ENCODE assay signal across 9 cellular contexts in genomic region chr1:227886503-227886961, GRCh38.
DNase-seq lines count a peak whose midpoint lies in the region; ATAC-seq and TF ChIP-seq lines count a peak whose summit lies in the region.
"Had no signal": no experiment of that assay in that cellular context is flagged by ENCODE, and none has a peak within 500 bp of the region (broad histone marks: within the 10 kb centered on the region; RNA-seq: fewer than 3 reads in every experiment).

No MANE protein-coding gene starts in this region.

- H3K4me1 ChIP-seq in A673 (ENCODE audit: insufficient read depth, low read length, poor library complexity, severe bottlenecking) (no peaks in the 10 kb centered on the region), HEK293 (ENCODE audit: control insufficient read depth, insufficient read depth, low read length) (no peaks in the 10 kb centered on the region), gastroesophageal sphincter (peaks cover 0 to 26% (median 16%) of the 10 kb centered on the region in 3 donors), neuron (ENCODE audit: insufficient read depth, low read length) (peaks cover 5% of the 10 kb centered on the region), OCI-LY7 (ENCODE audit: insufficient read depth, low read length, poor library complexity, severe bottlenecking) (no peaks in the 10 kb centered on the region)

- DNase-seq in A673 (ENCODE audit: low spot score) (no peak), SKM-1 (lab: John Stamatoyannopoulos, UW; ENCODE audit: unreplicated experiment) (no peak), NCI-H345 treated with DMSO at 0.1 percent for 48 hours (lab: John Stamatoyannopoulos, UW; ENCODE audit: unreplicated experiment) (no peak), OCI-LY7 (ENCODE audit: low spot score) (no peak)

- H3K27me3 ChIP-seq in A673 (replicated peaks; ENCODE audit: insufficient read depth, low read depth, low read length, poor library complexity) = no peaks in the 10 kb centered on the region
- no peaks in the 10 kb centered on the region for H3K27me3 ChIP-seq in gastroesophageal sphincter
- H3K27me3 ChIP-seq in neuron (ENCODE audit: insufficient read depth, low read length) = no peaks in the 10 kb centered on the region

- H3K79me2 ChIP-seq in OCI-LY7 (ENCODE audit: insufficient read depth, low read depth, low read length) = no peaks in the 10 kb centered on the region

- 20% methylated on average over 2 of the region's 18 CpGs; no CpG with 5 or more reads in 1 of the 2 donors for WGBS in gastroesophageal sphincter (ENCODE audit: low coverage in 1 of 2), 2 donors

- H3K27ac ChIP-seq in A673 (ENCODE audit: low read depth, low read length, poor library complexity, severe bottlenecking) = no peak overlapping the region
- H3K27ac ChIP-seq in HEK293 (ENCODE audit: extremely low read depth, low read depth, low read length) = no peak overlapping the region
- H3K27ac ChIP-seq in gastroesophageal sphincter = peak overlapping the region; percentile 90 to 94 (median 92)
- no peak overlapping the region for H3K27ac ChIP-seq in OCI-LY7 (ENCODE audit: low read depth, low read length, poor library complexity, severe bottlenecking)

- H3K4me3 ChIP-seq in A673 (ENCODE audit: low read depth, low read length, poor library complexity, severe bottlenecking) (peak overlapping the region; percentile 32), HEK293 (ENCODE audit: low read depth, low read length) (no peak overlapping the region), gastroesophageal sphincter (peak overlapping the region; percentile 51 to 67), neuron (ENCODE audit: low read length) (no peak overlapping the region), OCI-LY7 (ENCODE audit: low read depth, low read length, poor library complexity, severe bottlenecking) (no peak overlapping the region)

- TF ChIP-seq EP300 in gastroesophageal sphincter (IDR thresholded peaks at IDR 0.05) = no peak

- H4K20me1 ChIP-seq in OCI-LY7 (ENCODE audit: insufficient read depth, low read length) = no peaks in the 10 kb centered on the region

- no peak overlapping the region for H3K4me2 ChIP-seq in OCI-LY7 (ENCODE audit: low read length)

- H3K36me3 ChIP-seq in A673 (ENCODE audit: insufficient read depth, low read length, poor library complexity, severe bottlenecking) (no peaks in the 10 kb centered on the region), HEK293 (ENCODE audit: control insufficient read depth in 2 of 2, insufficient read depth in 1 of 2, low read length in 2 of 2) (no peaks in the 10 kb centered on the region), gastroesophageal sphincter (no peaks in the 10 kb centered on the region), neuron (ENCODE audit: insufficient read depth, low read length) (no peaks in the 10 kb centered on the region), OCI-LY7 (ENCODE audit: insufficient read depth, low read length) (no peaks in the 10 kb centered on the region)

- peak; percentile 0 for ATAC-seq in gastroesophageal sphincter
- ATAC-seq in HG03354 (IDR thresholded peaks at IDR 0.05; ENCODE audit: poor library complexity, severe bottlenecking, unreplicated experiment) = no peak

- POLR2A ChIA-PET in A673 (lab: Charles Lee; ENCODE audit: low non-redundant PET) = no interaction called here
- POLR2A ChIA-PET in HEK293 (lab: Yijun Ruan, JAX) = no interaction called here
- POLR2A ChIA-PET in OCI-LY7 (lab: Charles Lee) = no interaction called here

- intact Hi-C loops in A673 (cut with micrococcal nuclease; ENCODE audit: unreplicated experiment) (no loop called here), OCI-LY7 (cut with micrococcal nuclease; ENCODE audit: unreplicated experiment) (no loop called here)

- no peak for TF ChIP-seq CTCF in A673 (conservative IDR thresholded peaks at IDR 0.05; ENCODE audit: low read depth, low read length)
- TF ChIP-seq CTCF in HEK293 (tag by site-specific recombination; IDR thresholded peaks at IDR 0.05) = no peak
- TF ChIP-seq CTCF in gastroesophageal sphincter (IDR thresholded peaks at IDR 0.05) = no peak
- no peak for TF ChIP-seq CTCF in OCI-LY7 (conservative IDR thresholded peaks at IDR 0.05; ENCODE audit: low read length)

- H3K9me2 ChIP-seq in OCI-LY7 (ENCODE audit: insufficient read depth, low read length) = no peaks in the 10 kb centered on the region

- H2AFZ ChIP-seq in neuron (ENCODE audit: low read depth, low read length) = peak overlapping the region; percentile 59
- no peak overlapping the region for H2AFZ ChIP-seq in OCI-LY7 (ENCODE audit: low read length)

- CTCF ChIA-PET in A673 (lab: Charles Lee) (no interaction called here), HEK293 (lab: Yijun Ruan, JAX) (no interaction called here), OCI-LY7 (lab: Charles Lee; ENCODE audit: unreplicated experiment) (no interaction called here)

- H3K9me3 ChIP-seq in A673 (ENCODE audit: low read depth, low read length, poor library complexity, severe bottlenecking) = no peaks in the 10 kb centered on the region
- no peaks in the 10 kb centered on the region for H3K9me3 ChIP-seq in HEK293 (ENCODE audit: control insufficient read depth, insufficient read depth, low read depth, low read length)
- H3K9me3 ChIP-seq in gastroesophageal sphincter = no peaks in the 10 kb centered on the region
- no peaks in the 10 kb centered on the region for H3K9me3 ChIP-seq in neuron (ENCODE audit: low read length)
- H3K9me3 ChIP-seq in OCI-LY7 (ENCODE audit: low read length) = no peaks in the 10 kb centered on the region
- H3K9me3 ChIP-seq: Caco-2 had no signal

- BruUV-seq in A673 (replicated peaks; lab: Mats Ljungman, UMichigan) (no TSS peak), OCI-LY7 (replicated peaks; lab: Mats Ljungman, UMichigan) (no TSS peak)

- no peak for TF ChIP-seq POLR2A in gastroesophageal sphincter (IDR thresholded peaks at IDR 0.05)

TF ChIP-seq in HEK293, 187 proteins besides CTCF, POLR2A, EP300 and RAD21:
- TF ChIP-seq ZBTB7A (tag by site-specific recombination; IDR thresholded peaks at IDR 0.05; ENCODE audit: low read depth) (no peak), ZIC2 (tag by site-specific recombination; IDR thresholded peaks at IDR 0.05) (peak; percentile 82)

Comparison
In these comparisons a context has a peak if more than half of its experiments do, and no peak if none do; other contexts are left out.
1. H3K27ac ChIP-seq: peak in gastroesophageal sphincter (4 of 4); none in A673 (single experiment), HEK293 (single experiment) and OCI-LY7 (single experiment).
2. H3K4me3 ChIP-seq: peak in A673 (single experiment) and gastroesophageal sphincter (2 of 2); none in HEK293 (single experiment), neuron (single experiment) and OCI-LY7 (single experiment).